ENCODE assay signal across 17 cellular contexts in the genomic region with DNA sequence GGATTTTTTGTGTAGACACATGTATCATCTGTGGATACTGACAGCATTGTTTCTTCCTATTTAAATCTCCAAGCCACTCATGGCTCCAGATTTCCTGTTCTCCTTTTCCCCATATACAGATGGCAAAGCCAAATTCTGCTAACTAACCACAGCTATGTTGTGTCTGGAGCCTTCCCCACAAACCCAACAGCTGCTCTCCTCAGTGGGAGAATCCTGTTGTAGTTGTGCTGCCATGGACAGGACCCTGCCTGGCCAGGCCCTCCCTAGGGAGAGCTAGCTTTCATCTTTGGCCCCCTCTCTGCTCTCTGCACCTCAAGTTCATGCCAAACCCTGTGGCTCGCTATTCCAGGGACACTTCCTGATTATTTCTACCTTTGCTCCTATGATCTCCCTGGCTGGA.
"Had no signal": no experiment of that assay in that cellular context is flagged by ENCODE, and none has a peak within 500 bp of the region (broad histone marks: within the 10 kb centered on the region; RNA-seq: fewer than 3 reads in every experiment).

No MANE protein-coding gene starts in this region.

- H3K9ac ChIP-seq: parathyroid adenoma had no signal

- H3K36me3 ChIP-seq: lower lobe of right lung, prostate gland, right atrium auricular region, tibial nerve, upper lobe of left lung had no signal

- H3K9me3 ChIP-seq: prostate gland, testis had no signal

- H3K4me3 ChIP-seq: dorsolateral prefrontal cortex, lower lobe of right lung, prostate gland, right atrium auricular region, testis, tibial nerve, upper lobe of left lung had no signal

- H3K79me2 ChIP-seq: parathyroid adenoma had no signal

- DNase-seq: dorsolateral prefrontal cortex; effector CD4-positive, alpha-beta T cell; hypothalamus; immature natural killer cell; islet precursor cell; left ventricle myocardium superior; lower lobe of right lung; naive B cell; stimulated activated CD4-positive, alpha-beta T cell treated with anti-CD3 and anti-CD28 coated beads, Interleukin-4, amount 100 ng/mL, for 4 hours; stimulated activated naive CD8-positive, alpha-beta T cell treated with anti-CD3 and anti-CD28 coated beads, Interleukin-15, Interleukin-2, amounts not matched to agents 100 U/mL and 50 U/mL, for 24 hours; substantia nigra; testis; upper lobe of left lung had no signal

- H3K27me3 ChIP-seq: dorsolateral prefrontal cortex, right atrium auricular region, testis, tibial nerve, upper lobe of left lung had no signal

- H2AFZ ChIP-seq: parathyroid adenoma had no signal

- H3K27ac ChIP-seq: dorsolateral prefrontal cortex, lower lobe of right lung, parathyroid adenoma, prostate gland, right atrium auricular region, testis, tibial nerve, upper lobe of left lung had no signal

- H3K4me1 ChIP-seq: lower lobe of right lung, parathyroid adenoma, prostate gland, right atrium auricular region, testis, tibial nerve, upper lobe of left lung had no signal
